In genomic region chr2:238763471-238763995, GRCh38 we compare ENCODE assay signal across 27 cellular contexts.
"Had no signal": no experiment of that assay in that cellular context is flagged by ENCODE, and none has a peak within 500 bp of the region (broad histone marks: within the 10 kb centered on the region; RNA-seq: fewer than 3 reads in every experiment).

No MANE protein-coding gene starts in this region.

- H3K79me2 ChIP-seq: parathyroid adenoma had no signal

- FAIRE-seq: endometrium, frontal cortex, kidney had no signal

- H3K4me3 ChIP-seq: coronary artery, lung, mucosa of descending colon, prostate gland, sigmoid colon, testis, tibial artery had no signal

- H3K27me3 ChIP-seq: neutrophil, testis had no signal

- H3K36me3 Mint-ChIP-seq: memory B cell; mesothelial cell of epicardium; naive B cell; natural killer cell treated with Interleukin-12 subunit alpha and Interleukin-12 subunit beta and Interleukin-15 and Interleukin-18, amount 100 ng/mL, for 72 hours; stimulated activated memory B cell treated with anti-CD40 and anti-IgM and Interleukin-4, amounts not matched to agents 10 μg/mL and 1 μg/mL and 100 μg/mL, for 72 hours; type B pancreatic cell had no signal

- H3K9me3 Mint-ChIP-seq: effector memory CD8-positive, alpha-beta T cell; mesothelial cell of epicardium; natural killer cell treated with Interleukin-12 subunit alpha and Interleukin-12 subunit beta and Interleukin-15 and Interleukin-18, amount 100 ng/mL, for 72 hours; neural crest cell; type B pancreatic cell had no signal

- DNase-seq: dermis blood vessel endothelial cell; effector memory CD8-positive, alpha-beta T cell; erythroblast; kidney; mucosa of descending colon; naive B cell; right cardiac atrium; sigmoid colon; stimulated activated CD4-positive, alpha-beta T cell treated with anti-CD3 and anti-CD28 coated beads, Interleukin-2, amount 100 ng/mL, for 24 hours; stimulated activated CD4-positive, alpha-beta T cell treated with anti-CD3 and anti-CD28 coated beads, Interleukin-4, amount 100 ng/mL, for 24 hours; stimulated activated naive CD8-positive, alpha-beta T cell treated with anti-CD3 and anti-CD28 coated beads, Interleukin-15, Interleukin-2, amounts not matched to agents 100 U/mL and 50 U/mL, for 24 hours; substantia nigra; testis; tibial artery had no signal

- H3K9ac ChIP-seq: parathyroid adenoma had no signal

- H3K9me3 ChIP-seq: mucosa of descending colon, neutrophil, prostate gland, sigmoid colon, testis, tibial artery had no signal

- H3K4me3 Mint-ChIP-seq: effector memory CD8-positive, alpha-beta T cell; memory B cell; mesothelial cell of epicardium; naive B cell; natural killer cell treated with Interleukin-12 subunit alpha and Interleukin-12 subunit beta and Interleukin-15 and Interleukin-18, amount 100 ng/mL, for 72 hours; neural crest cell; stimulated activated memory B cell treated with anti-CD40 and anti-IgM and Interleukin-4, amounts not matched to agents 10 μg/mL and 1 μg/mL and 100 μg/mL, for 72 hours; type B pancreatic cell had no signal

- H3K27ac ChIP-seq: coronary artery, neutrophil, parathyroid adenoma, prostate gland, sigmoid colon, testis, tibial artery had no signal

- H3K36me3 ChIP-seq: neutrophil, prostate gland, sigmoid colon, tibial artery had no signal

- H3K4me1 ChIP-seq: parathyroid adenoma, prostate gland, sigmoid colon, testis, tibial artery had no signal

- H3K4me1 Mint-ChIP-seq: memory B cell; mesothelial cell of epicardium; naive B cell; neural crest cell; stimulated activated memory B cell treated with anti-CD40 and anti-IgM and Interleukin-4, amounts not matched to agents 10 μg/mL and 1 μg/mL and 100 μg/mL, for 72 hours had no signal

- H3K27ac Mint-ChIP-seq: effector memory CD8-positive, alpha-beta T cell; memory B cell; mesothelial cell of epicardium; naive B cell; natural killer cell treated with Interleukin-12 subunit alpha and Interleukin-12 subunit beta and Interleukin-15 and Interleukin-18, amount 100 ng/mL, for 72 hours; stimulated activated memory B cell treated with anti-CD40 and anti-IgM and Interleukin-4, amounts not matched to agents 10 μg/mL and 1 μg/mL and 100 μg/mL, for 72 hours; type B pancreatic cell had no signal
